Comparison of ENCODE assay signal across 9 cellular contexts in the genomic region with DNA sequence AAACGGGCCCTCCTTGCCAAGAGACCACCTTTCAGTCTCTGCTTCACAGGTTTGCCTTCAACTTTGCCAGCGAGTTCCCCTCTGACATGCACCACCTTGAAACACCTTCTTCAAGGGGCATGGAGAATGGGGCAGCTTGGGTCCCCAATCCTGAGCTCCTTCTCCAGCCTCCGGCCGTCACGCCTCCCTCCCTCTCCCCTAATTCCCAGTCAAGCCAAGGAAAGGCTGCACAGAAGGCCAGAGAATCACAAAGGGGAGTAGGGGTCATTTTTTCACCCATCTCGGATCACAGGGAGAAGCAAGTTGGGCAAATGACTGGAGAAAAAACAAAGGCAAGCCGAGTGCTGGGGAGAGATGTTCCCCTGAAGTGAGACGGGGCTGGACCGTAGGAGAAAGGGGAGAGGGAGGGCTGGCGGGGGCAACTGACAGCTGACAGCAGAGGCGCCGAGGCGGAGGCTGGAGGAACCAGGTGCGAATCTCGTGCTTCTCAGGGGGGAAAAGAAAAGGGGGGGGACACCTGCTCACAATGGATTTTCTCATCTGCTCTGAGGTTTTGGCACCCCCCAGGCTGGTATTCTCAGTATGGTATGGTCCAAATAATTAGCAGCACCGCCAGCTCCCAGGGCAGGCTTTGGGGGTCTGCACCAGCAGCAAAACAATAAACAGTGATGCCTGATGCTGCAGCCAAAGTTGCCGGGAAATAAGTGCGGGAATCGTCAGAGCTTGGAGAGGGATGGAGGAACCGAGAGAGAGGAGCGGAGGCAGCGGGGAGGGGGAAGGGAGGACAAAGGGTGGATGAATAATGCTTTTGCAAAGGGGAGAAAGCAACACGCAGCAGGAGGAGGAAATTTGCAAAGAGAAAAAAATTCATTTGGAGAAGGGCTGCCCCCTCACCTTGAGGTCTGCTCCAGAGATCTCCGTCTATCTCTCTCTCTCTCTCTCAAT. TPM values are rescaled to one million over a fixed set of nuclear protein-coding genes. Genes with fewer than 3 reads are reported as not detected.
A peak's percentile ranks its signal among the peaks of the same experiment; 100 is the strongest.
DNase-seq lines count a peak whose midpoint lies in the region; ATAC-seq lines count a peak whose summit lies in the region.
"Had no signal": no experiment of that assay in that cellular context is flagged by ENCODE, and none has a peak within 500 bp of the region (broad histone marks: within the 10 kb centered on the region; RNA-seq: fewer than 3 reads in every experiment).

No MANE protein-coding gene starts in this region.

- H3K4me1 Mint-ChIP-seq in activated naive CD8-positive, alpha-beta T cell treated with anti-CD3 and anti-CD28 coated beads, Interleukin-2, amount 10 ng/mL, durations not matched to agents 7 days and 5 days, result peaks cover 46% of the 10 kb centered on the region

- no peak for ATAC-seq in activated naive CD8-positive, alpha-beta T cell treated with anti-CD3 and anti-CD28 coated beads, Interleukin-2, amount 10 ng/mL, durations not matched to agents 7 days and 5 days (ENCODE audit: low read depth)
- ATAC-seq in HG03378 (IDR thresholded peaks at IDR 0.05; ENCODE audit: unreplicated experiment), result no peak

- H3K36me3 Mint-ChIP-seq in activated naive CD8-positive, alpha-beta T cell treated with anti-CD3 and anti-CD28 coated beads, Interleukin-2, amount 10 ng/mL, durations not matched to agents 7 days and 5 days, result no peaks in the 10 kb centered on the region

- DNase-seq in activated gamma-delta T cell (lab: John Stamatoyannopoulos, UW), result peak; percentile 36
- no peak for DNase-seq in activated gamma-delta T cell treated with Interleukin-2 at 50 U/mL for 16 hours
- DNase-seq in activated naive CD8-positive, alpha-beta T cell treated with anti-CD3 and anti-CD28 coated beads, Interleukin-2, amount 10 ng/mL, durations not matched to agents 7 days and 5 days, result no peak
- DNase-seq in inferior parietal cortex (ENCODE audit: extremely low spot score), result peak; percentile 40
- DNase-seq in NCI-H510A (lab: John Stamatoyannopoulos, UW), result no peak
- DNase-seq in NCI-H1694 treated with DMSO at 0.1 percent for 48 hours (lab: John Stamatoyannopoulos, UW), result no peak

- no peaks in the 10 kb centered on the region for H3K9me3 Mint-ChIP-seq in activated naive CD8-positive, alpha-beta T cell treated with anti-CD3 and anti-CD28 coated beads, Interleukin-2, amount 10 ng/mL, durations not matched to agents 7 days and 5 days

- H3K27ac ChIP-seq in subcutaneous abdominal adipose tissue (ENCODE audit: low read depth, low read length), result no peak overlapping the region

- peaks cover 33 to 48% (median 39%) of the 10 kb centered on the region in 5 donors for H3K27me3 ChIP-seq in subcutaneous abdominal adipose tissue (ENCODE audit: control insufficient read depth in 5 of 5, insufficient read depth in 4 of 5, low read length in 5 of 5)

- POLR2A ChIA-PET in activated naive CD8-positive, alpha-beta T cell treated with anti-CD3 and anti-CD28 coated beads, Interleukin-2, amount 10 ng/mL, durations not matched to agents 7 days and 5 days (lab: Charles Lee), result interaction anchor here (0.5 to 1.2 kb wide), 2 partner anchors 9 to 66 kb away, joined by 3 read pairs; no protein-coding TSS in a partner anchor

- peak overlapping the region; percentile 45 to 64 (median 57) for H3K4me3 ChIP-seq in subcutaneous abdominal adipose tissue (ENCODE audit: low read depth in 1 of 5, low read length in 5 of 5)

- H3K27me3 Mint-ChIP-seq in activated naive CD8-positive, alpha-beta T cell treated with anti-CD3 and anti-CD28 coated beads, Interleukin-2, amount 10 ng/mL, durations not matched to agents 7 days and 5 days, result peaks cover 40% of the 10 kb centered on the region

- no peaks in the 10 kb centered on the region for H3K9me3 ChIP-seq in subcutaneous abdominal adipose tissue (ENCODE audit: control insufficient read depth in 5 of 5, low read length in 5 of 5)

- H3K4me1 ChIP-seq in subcutaneous abdominal adipose tissue (ENCODE audit: control insufficient read depth in 5 of 5, insufficient read depth in 5 of 5, low read length in 5 of 5), result peaks cover 0 to 55% (median 41%) of the 10 kb centered on the region in 5 donors

- peak overlapping the region; percentile 90 for H3K4me3 Mint-ChIP-seq in activated naive CD8-positive, alpha-beta T cell treated with anti-CD3 and anti-CD28 coated beads, Interleukin-2, amount 10 ng/mL, durations not matched to agents 7 days and 5 days

- peak overlapping the region; percentile 79 for H3K27ac Mint-ChIP-seq in activated naive CD8-positive, alpha-beta T cell treated with anti-CD3 and anti-CD28 coated beads, Interleukin-2, amount 10 ng/mL, durations not matched to agents 7 days and 5 days

- peak overlapping the region in 3 of 5 donors; percentile 28 to 42 (median 37) for H3K9ac ChIP-seq in subcutaneous abdominal adipose tissue (ENCODE audit: low read length in 5 of 5)

- H3K36me3 ChIP-seq in subcutaneous abdominal adipose tissue (ENCODE audit: control insufficient read depth in 5 of 5, insufficient read depth in 5 of 5, low read length in 5 of 5), result no peaks in the 10 kb centered on the region

RNA-seq across cellular contexts. Expression of a gene that starts 0.6 kb away (rescaled TPM):
- 1 to 10 TPM; 6.9 to 7.1 TPM for total RNA-seq in activated naive CD8-positive, alpha-beta T cell treated with anti-CD3 and anti-CD28 coated beads, Interleukin-2, amount 10 ng/mL, durations not matched to agents 7 days and 5 days
- total RNA-seq: activated CD8-positive, alpha-beta memory T cell treated with anti-CD3 and anti-CD28 coated beads for 36 hours had no signal

RNA-seq across cellular contexts. Expression of a gene that starts 8.5 kb away (rescaled TPM):
- 10 to 100 TPM; 17.3 to 18.2 TPM for total RNA-seq in activated naive CD8-positive, alpha-beta T cell treated with anti-CD3 and anti-CD28 coated beads, Interleukin-2, amount 10 ng/mL, durations not matched to agents 7 days and 5 days

RNA-seq across cellular contexts. Expression of a gene that starts 18.9 kb away (rescaled TPM):
- total RNA-seq in activated naive CD8-positive, alpha-beta T cell treated with anti-CD3 and anti-CD28 coated beads, Interleukin-2, amount 10 ng/mL, durations not matched to agents 7 days and 5 days, result 10 to 100 TPM; 76.3 to 78.4 TPM

RNA-seq across cellular contexts. Expression of a gene that starts 51.6 kb away (rescaled TPM):
- under 1 TPM; 0.45 to 0.61 TPM for total RNA-seq in activated naive CD8-positive, alpha-beta T cell treated with anti-CD3 and anti-CD28 coated beads, Interleukin-2, amount 10 ng/mL, durations not matched to agents 7 days and 5 days
- total RNA-seq: activated CD8-positive, alpha-beta memory T cell treated with anti-CD3 and anti-CD28 coated beads for 36 hours had no signal

Comparison
In these comparisons a context has a peak if more than half of its experiments do, and no peak if none do; other contexts are left out.
1. DNase-seq: peak in activated gamma-delta T cell (single experiment) and inferior parietal cortex (single experiment); none in activated gamma-delta T cell treated with Interleukin-2 at 50 U/mL for 16 hours (single experiment), activated naive CD8-positive, alpha-beta T cell treated with anti-CD3 and anti-CD28 coated beads, Interleukin-2, amount 10 ng/mL, durations not matched to agents 7 days and 5 days (single experiment), NCI-H510A (single experiment) and NCI-H1694 treated with DMSO at 0.1 percent for 48 hours (single experiment).